In genomic region chr18:9082763-9083510, GRCh38 we compare ENCODE assay signal across 8 cellular contexts. TPM values are rescaled to one million over a fixed set of nuclear protein-coding genes. Genes with fewer than 3 reads are reported as not detected.
DNase-seq lines count a peak whose midpoint lies in the region; ATAC-seq and TF ChIP-seq lines count a peak whose summit lies in the region.

No MANE protein-coding gene starts in this region.

- TF ChIP-seq EP300 in stomach (IDR thresholded peaks at IDR 0.05) = no peak
- no peak for TF ChIP-seq EP300 in sigmoid colon (IDR thresholded peaks at IDR 0.05)

- intact Hi-C loops in stomach (cut with DNase I; ENCODE audit: low total_unique reads) (no loop called here), sigmoid colon (cut with DNase I) (no loop called here)

- H2AFZ ChIP-seq in DND-41 (ENCODE audit: low read depth, low read length) = no peak overlapping the region

- H3K27ac ChIP-seq in DND-41 (ENCODE audit: low read length) (no peak overlapping the region), stomach (peak overlapping the region in 3 of 5 donors; percentile 34 to 69 (median 45)), sigmoid colon (peak overlapping the region in 1 of 4 donors; percentile 4)

- no peaks in the 10 kb centered on the region for H3K79me2 ChIP-seq in DND-41 (ENCODE audit: insufficient read depth, low read length)

- no peak for TF ChIP-seq CTCF in DND-41 (IDR thresholded peaks at IDR 0.05; ENCODE audit: borderline replicate concordance, extremely low read depth, low read length, poor library complexity, severe bottlenecking)
- no peak for TF ChIP-seq CTCF in stomach (IDR thresholded peaks at IDR 0.05)
- no peak for TF ChIP-seq CTCF in omental fat pad (IDR thresholded peaks at IDR 0.05)
- no peak for TF ChIP-seq CTCF in sigmoid colon (IDR thresholded peaks at IDR 0.05)

- H3K9ac ChIP-seq in DND-41 (ENCODE audit: low read depth, low read length) = no peak overlapping the region

- H3K36me3 ChIP-seq in DND-41 (ENCODE audit: insufficient read depth, low read length) = no peaks in the 10 kb centered on the region
- no peaks in the 10 kb centered on the region for H3K36me3 ChIP-seq in stomach
- H3K36me3 ChIP-seq in sigmoid colon = no peaks in the 10 kb centered on the region

- H3K9me3 ChIP-seq in DND-41 (ENCODE audit: insufficient read depth, low read length, severe bottlenecking) (no peaks in the 10 kb centered on the region), stomach (no peaks in the 10 kb centered on the region), sigmoid colon (no peaks in the 10 kb centered on the region)

- TF ChIP-seq POLR2A in stomach (IDR thresholded peaks at IDR 0.05) (no peak), sigmoid colon (IDR thresholded peaks at IDR 0.05) (no peak)

- H3K9me3 Mint-ChIP-seq in activated naive CD4-positive, alpha-beta T cell treated with anti-CD3 and anti-CD28 coated beads, Interleukin-2, amount 50 U/mL, for 72 hours = peaks cover 0 to 6% of the 10 kb centered on the region in 2 donors

- H3K4me2 ChIP-seq in DND-41 (ENCODE audit: insufficient read depth, low read length) = no peak overlapping the region

- H3K4me1 ChIP-seq in DND-41 (ENCODE audit: insufficient read depth, low read length) (no peaks in the 10 kb centered on the region), stomach (no peaks in the 10 kb centered on the region), sigmoid colon (no peaks in the 10 kb centered on the region)

- ATAC-seq in DND-41 (ENCODE audit: insufficient read depth, low read depth) (peak; percentile 42; the same call in 2 of the 3 replicates), GM21367 (IDR thresholded peaks at IDR 0.05; ENCODE audit: unreplicated experiment) (peak; percentile 84), HG03575 (IDR thresholded peaks at IDR 0.05; ENCODE audit: extremely low read depth, insufficient number of reproducible peaks, low FRiP score, unreplicated experiment) (peak; percentile 81), omental fat pad (ENCODE audit: low FRiP score) (no peak)
- peak; percentile 90 to 96 for ATAC-seq in activated naive CD4-positive, alpha-beta T cell treated with anti-CD3 and anti-CD28 coated beads, Interleukin-2, amount 50 U/mL, for 72 hours

- H3K36me3 Mint-ChIP-seq in activated naive CD4-positive, alpha-beta T cell treated with anti-CD3 and anti-CD28 coated beads, Interleukin-2, amount 50 U/mL, for 72 hours = peaks cover 0 to 23% of the 10 kb centered on the region in 2 donors

- no peak for DNase-seq in DND-41
- peak; percentile 61 to 63 for DNase-seq in activated naive CD4-positive, alpha-beta T cell treated with anti-CD3 and anti-CD28 coated beads, Interleukin-2, amount 50 U/mL, for 72 hours (ENCODE audit: low spot score in 2 of 2)
- no peak for DNase-seq in stomach
- no peak for DNase-seq in omental fat pad (ENCODE audit: low spot score)
- DNase-seq in DMS53 (lab: John Stamatoyannopoulos, UW) = no peak
- DNase-seq in sigmoid colon = no peak

- H4K20me1 ChIP-seq in DND-41 (ENCODE audit: insufficient read depth, low read length) = no peaks in the 10 kb centered on the region

- 68 to 79% (median 70%) methylated on average over 5 of the region's 5 CpGs for WGBS in stomach, 5 donors
- 56 to 75% methylated on average over 5 of the region's 5 CpGs for WGBS in sigmoid colon, 2 donors

- no peak overlapping the region for H3K4me3 ChIP-seq in DND-41 (ENCODE audit: low read depth in 1 of 2, low read length in 2 of 2)
- no peak overlapping the region for H3K4me3 ChIP-seq in stomach
- H3K4me3 ChIP-seq in sigmoid colon = no peak overlapping the region

- H3K27me3 ChIP-seq in DND-41 (ENCODE audit: insufficient read depth, low read length, poor library complexity) (peaks cover 3% of the 10 kb centered on the region), stomach (no peaks in the 10 kb centered on the region), sigmoid colon (no peaks in the 10 kb centered on the region)

- peak overlapping the region; percentile 96 to 99 for H3K27ac Mint-ChIP-seq in activated naive CD4-positive, alpha-beta T cell treated with anti-CD3 and anti-CD28 coated beads, Interleukin-2, amount 50 U/mL, for 72 hours

RNA-seq across cellular contexts. Expression of gene NDUFV2, which starts 19.6 kb away (rescaled TPM):
- total RNA-seq in activated naive CD4-positive, alpha-beta T cell treated with anti-CD3 and anti-CD28 coated beads, Interleukin-2, amount 50 U/mL, for 72 hours = 100 to 1,000 TPM; 311 to 402 TPM
- total RNA-seq in stomach (100 to 1,000 TPM in 2 of 5 donors, 10 to 100 TPM in 3; 69.4 to 251 (median 98.2) TPM), omental fat pad (10 to 100 TPM; 86.1 to 92.1 (median 88.8) TPM), sigmoid colon (100 to 1,000 TPM in 3 of 4 donors, 10 to 100 TPM in 1; 81.3 to 131 (median 115) TPM)
- polyA plus RNA-seq in stomach (100 to 1,000 TPM; 214 to 283 (median 222) TPM), sigmoid colon (100 to 1,000 TPM; 207 to 339 (median 246) TPM)

RNA-seq across cellular contexts. Expression of gene ANKRD12, which starts 53.6 kb away (rescaled TPM):
- 10 to 100 TPM; 63.7 to 72.3 TPM for total RNA-seq in activated naive CD4-positive, alpha-beta T cell treated with anti-CD3 and anti-CD28 coated beads, Interleukin-2, amount 50 U/mL, for 72 hours
- total RNA-seq in stomach (10 to 100 TPM; 19.1 to 54.5 (median 49.6) TPM), omental fat pad (10 to 100 TPM; 45.6 to 58.6 (median 47.4) TPM), sigmoid colon (100 to 1,000 TPM in 2 of 4 donors, 10 to 100 TPM in 2; 88.5 to 132 (median 102) TPM)
- polyA plus RNA-seq in stomach (10 to 100 TPM in 2 of 3 donors, 1 to 10 TPM in 1; 10.0 to 85.5 (median 14.0) TPM), sigmoid colon (10 to 100 TPM in 1 of 3 donors, 1 to 10 TPM in 2; 5.1 to 11.4 (median 7.2) TPM)

Comparison
In these comparisons a context has a peak if more than half of its experiments do, and no peak if none do; other contexts are left out.
1. DNase-seq: peak in activated naive CD4-positive, alpha-beta T cell treated with anti-CD3 and anti-CD28 coated beads, Interleukin-2, amount 50 U/mL, for 72 hours (2 of 2); none in DND-41 (single experiment), stomach (single experiment), omental fat pad (single experiment), DMS53 (single experiment) and sigmoid colon (single experiment).